ENCODE assay signal across 18 cellular contexts in the genomic region with DNA sequence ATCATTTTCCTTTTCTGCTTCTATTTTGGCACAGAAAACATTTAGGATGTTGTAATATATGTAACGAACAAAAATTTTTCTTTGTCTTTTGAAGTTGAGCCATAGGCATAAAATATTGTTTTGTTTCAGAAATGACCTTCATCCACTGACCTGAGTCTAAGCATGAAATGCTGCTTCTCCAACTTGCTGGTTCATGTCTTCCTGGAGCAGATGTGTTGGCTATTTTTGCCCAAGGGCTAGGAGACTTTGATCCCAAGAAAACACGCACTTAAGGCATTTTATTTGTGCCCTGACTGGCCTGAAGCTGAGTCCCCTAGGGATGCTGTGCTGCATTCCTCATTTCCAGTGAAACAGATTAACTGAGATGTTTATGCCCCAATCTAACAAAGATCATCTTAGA. TPM values are rescaled to one million over a fixed set of nuclear protein-coding genes. Genes with fewer than 3 reads are reported as not detected.
DNase-seq lines count a peak whose midpoint lies in the region; TF ChIP-seq lines count a peak whose summit lies in the region.
"Had no signal": no experiment of that assay in that cellular context is flagged by ENCODE, and none has a peak within 500 bp of the region (broad histone marks: within the 10 kb centered on the region; RNA-seq: fewer than 3 reads in every experiment).

No MANE protein-coding gene starts in this region.

- H3K27ac Mint-ChIP-seq in MCF 10A (ENCODE audit: low read depth, unreplicated experiment) (no peak overlapping the region), type B pancreatic cell (no peak overlapping the region)
- H3K27ac Mint-ChIP-seq: B cell; CD4-positive, CD25-positive, alpha-beta regulatory T cell; CD8-positive, alpha-beta T cell; HFFc6 had no signal

- no peaks in the 10 kb centered on the region for H3K79me2 ChIP-seq in trophoblast cell (ENCODE audit: control insufficient read depth, insufficient read depth, low read length, poor library complexity)

- H3K27me3 ChIP-seq in breast epithelium (no peaks in the 10 kb centered on the region), trophoblast cell (ENCODE audit: insufficient read depth, low read length) (no peaks in the 10 kb centered on the region)
- H3K27me3 ChIP-seq: BLaER1 had no signal

- H3K36me3 ChIP-seq in breast epithelium = no peaks in the 10 kb centered on the region
- H3K36me3 ChIP-seq in trophoblast cell (ENCODE audit: control insufficient read depth in 1 of 2, insufficient read depth in 2 of 2, low read length in 2 of 2) = no peaks in the 10 kb centered on the region
- H3K36me3 ChIP-seq: BLaER1, HAP-1 had no signal

- no peak overlapping the region for H2BK12ac ChIP-seq in trophoblast cell (ENCODE audit: low read length)

- H3K4me3 Mint-ChIP-seq in MCF 10A (ENCODE audit: unreplicated experiment) (no peak overlapping the region), type B pancreatic cell (no peak overlapping the region)
- H3K4me3 Mint-ChIP-seq: B cell; CD4-positive, CD25-positive, alpha-beta regulatory T cell; CD8-positive, alpha-beta T cell; HFFc6 had no signal

- H3K4ac ChIP-seq in trophoblast cell (ENCODE audit: low read depth, low read length) = no peak overlapping the region

- TF ChIP-seq POLR2A in breast epithelium (IDR thresholded peaks at IDR 0.05) = no peak

- POLR2A ChIA-PET in MCF 10A (lab: Yijun Ruan, JAX) = interaction anchor here (0.6 kb wide), 1 partner anchor 234 kb away, joined by 5 read pairs; no protein-coding TSS in a partner anchor

- H3K4me2 ChIP-seq in trophoblast cell (ENCODE audit: low read length) = no peak overlapping the region
- H3K4me2 ChIP-seq: BLaER1 had no signal

- H3K27me3 Mint-ChIP-seq in MCF 10A (ENCODE audit: insufficient read depth, unreplicated experiment) (no peaks in the 10 kb centered on the region), type B pancreatic cell (no peaks in the 10 kb centered on the region)
- H3K27me3 Mint-ChIP-seq: B cell; CD4-positive, CD25-positive, alpha-beta regulatory T cell had no signal

- peak; percentile 56 for DNase-seq in MCF 10A (ENCODE audit: unreplicated experiment)
- DNase-seq in breast epithelium (ENCODE audit: low spot score in 2 of 2) = no peak
- DNase-seq in epithelial cell of esophagus (ENCODE audit: low read depth) = peak; percentile 74
- DNase-seq in trophoblast cell = peak; percentile 64 to 89
- DNase-seq in activated CD8-positive, alpha-beta memory T cell treated with anti-CD3 and anti-CD28 coated beads, Interleukin-2, amount 50 U/mL, for 48 hours = no peak
- no peak for DNase-seq in type B pancreatic cell (ENCODE audit: extremely low spot score, unreplicated experiment)
- DNase-seq: Caco-2; CD4-positive, CD25-positive, alpha-beta regulatory T cell; CD8-positive, alpha-beta T cell; DMS153; DND-41; GOT3; HFFc6 had no signal

- CTCF ChIA-PET in MCF 10A (lab: Yijun Ruan, JAX) = interaction anchor here (0.7 kb wide), 1 partner anchor 149 kb away, joined by 3 read pairs; no protein-coding TSS in a partner anchor

- H2AFZ ChIP-seq in trophoblast cell (ENCODE audit: insufficient read depth, low read length, poor library complexity) = no peak overlapping the region

- WGBS in trophoblast cell (ENCODE audit: extremely low coverage, insufficient coverage, insufficient read length) = no CpG with 5 or more reads among the region's 2 CpGs

- H2AK5ac ChIP-seq in trophoblast cell (ENCODE audit: low read length) = no peak overlapping the region

- no peak overlapping the region for H2BK120ac ChIP-seq in trophoblast cell (ENCODE audit: insufficient read depth, low read length, poor library complexity)

- TF ChIP-seq CTCF in MCF 10A (IDR thresholded peaks at IDR 0.05; ENCODE audit: unreplicated experiment) (no peak), breast epithelium (IDR thresholded peaks at IDR 0.05) (no peak), epithelial cell of esophagus (IDR thresholded peaks at IDR 0.05; ENCODE audit: insufficient read depth, low read depth, low read length, missing control alignments) (no peak), type B pancreatic cell (conservative IDR thresholded peaks at IDR 0.05) (no peak)

- H3K27ac ChIP-seq in breast epithelium = no peak overlapping the region
- no peak overlapping the region for H3K27ac ChIP-seq in trophoblast cell (ENCODE audit: low read depth, low read length)
- H3K27ac ChIP-seq: 22Rv1, BLaER1, C4-2B had no signal

- no peak overlapping the region for H3K4me3 ChIP-seq in breast epithelium
- no peak overlapping the region for H3K4me3 ChIP-seq in epithelial cell of esophagus (ENCODE audit: low read length)
- H3K4me3 ChIP-seq in trophoblast cell (ENCODE audit: low read depth, low read length) = no peak overlapping the region
- H3K4me3 ChIP-seq: BLaER1, HAP-1 had no signal

- no peaks in the 10 kb centered on the region for H3K9me3 ChIP-seq in breast epithelium
- H3K9me3 ChIP-seq in trophoblast cell (ENCODE audit: insufficient read depth, low read depth, low read length) = peaks cover 4% of the 10 kb centered on the region
- H3K9me3 ChIP-seq: BLaER1, Caco-2, HAP-1 had no signal

- H3K79me1 ChIP-seq in trophoblast cell (ENCODE audit: low read length) = no peaks in the 10 kb centered on the region

- no peak overlapping the region for H3K18ac ChIP-seq in trophoblast cell (ENCODE audit: low read length)

- H4K91ac ChIP-seq in trophoblast cell (ENCODE audit: low read depth, low read length) = no peak overlapping the region

- BruUV-seq in MCF 10A (replicated peaks; lab: Mats Ljungman, UMichigan) = no TSS peak

- H3K4me1 ChIP-seq in breast epithelium = no peaks in the 10 kb centered on the region
- no peaks in the 10 kb centered on the region for H3K4me1 ChIP-seq in trophoblast cell (ENCODE audit: control insufficient read depth in 1 of 2, insufficient read depth in 2 of 2, low read length in 2 of 2)
- H3K4me1 ChIP-seq: BLaER1, Caco-2, HAP-1 had no signal

- no peak overlapping the region for H4K12ac ChIP-seq in trophoblast cell (ENCODE audit: low read depth, low read length)

- H3K4me1 Mint-ChIP-seq in MCF 10A (ENCODE audit: insufficient read depth, unreplicated experiment) (peaks cover 10% of the 10 kb centered on the region), type B pancreatic cell (ENCODE audit: unreplicated experiment) (no peaks in the 10 kb centered on the region)
- H3K4me1 Mint-ChIP-seq: B cell; CD4-positive, CD25-positive, alpha-beta regulatory T cell had no signal

- intact Hi-C loops in MCF 10A (cut with micrococcal nuclease) (no loop called here), breast epithelium (cut with DNase I; ENCODE audit: low total_unique reads) (no loop called here)

- no peak overlapping the region for H4K8ac ChIP-seq in trophoblast cell (ENCODE audit: low read depth, low read length)

- H3K9me3 Mint-ChIP-seq in MCF 10A (ENCODE audit: unreplicated experiment) (no peaks in the 10 kb centered on the region), type B pancreatic cell (peaks cover 5% of the 10 kb centered on the region)
- H3K9me3 Mint-ChIP-seq: CD8-positive, alpha-beta T cell had no signal

- no peak overlapping the region for H2BK5ac ChIP-seq in trophoblast cell (ENCODE audit: low read depth, low read length, poor library complexity)

- no peak overlapping the region for H3K9ac ChIP-seq in trophoblast cell (ENCODE audit: low read length)
- H3K9ac ChIP-seq: BLaER1 had no signal

- H3K14ac ChIP-seq in trophoblast cell (ENCODE audit: low read length) = no peak overlapping the region

- H3K36me3 Mint-ChIP-seq in MCF 10A (ENCODE audit: insufficient read depth, unreplicated experiment) (no peaks in the 10 kb centered on the region), type B pancreatic cell (no peaks in the 10 kb centered on the region)
- H3K36me3 Mint-ChIP-seq: CD4-positive, CD25-positive, alpha-beta regulatory T cell; CD8-positive, alpha-beta T cell had no signal

- no peak overlapping the region for H3K23ac ChIP-seq in trophoblast cell (ENCODE audit: low read length)

RNA-seq across cellular contexts. Expression of a gene that starts 27.2 kb away (rescaled TPM):
- 3.9 and 9.5 TPM in 2 replicates for total RNA-seq in MCF 10A (2022)
- 1 to 10 TPM; 4.6 to 7.5 (median 5.9) TPM for total RNA-seq in breast epithelium
- 2.3 TPM in 2 replicates for polyA plus RNA-seq in trophoblast cell (2013)
- total RNA-seq in type B pancreatic cell (ENCODE audit: low replicate concordance) = 10.5 and 14.0 TPM in 2 replicates

Comparison
In these comparisons a context has a peak if more than half of its experiments do, and no peak if none do; other contexts are left out.
1. DNase-seq: peak in MCF 10A (single experiment), epithelial cell of esophagus (single experiment) and trophoblast cell (2 of 2); none in breast epithelium (0 of 2), activated CD8-positive, alpha-beta memory T cell treated with anti-CD3 and anti-CD28 coated beads, Interleukin-2, amount 50 U/mL, for 48 hours (single experiment) and type B pancreatic cell (single experiment).